ENCODE assay signal across 2 cellular contexts in genomic region chr3:23826382-23827061, GRCh38.
TF ChIP-seq lines count a peak whose summit lies in the region.

No MANE protein-coding gene starts in this region.

TF ChIP-seq in GM23338, 12 proteins besides CTCF, POLR2A, EP300 and RAD21 (continued from another document):
- no peak for TF ChIP-seq ZNF462 (CRISPR knock-in tag; IDR thresholded peaks at IDR 0.05)
TF ChIP-seq in GM23338: peak in this region for 0.

TF ChIP-seq in SK-N-SH treated with all-trans-retinoic acid at 6 μM for 48 hours, 23 proteins besides CTCF, POLR2A, EP300 and RAD21:
- TF ChIP-seq TSHZ2 (CRISPR knock-in tag; IDR thresholded peaks at IDR 0.05) (0 out of 2 replicates have a peak, but pooled peaks have one; percentile 39), BACH2 (CRISPR knock-in tag; IDR thresholded peaks at IDR 0.05; ENCODE audit: borderline replicate concordance) (no peak)
TF ChIP-seq in SK-N-SH treated with all-trans-retinoic acid at 6 μM for 48 hours: peak in this region for 1.
